Comparison of ENCODE assay signal across 8 cellular contexts in the genomic region with DNA sequence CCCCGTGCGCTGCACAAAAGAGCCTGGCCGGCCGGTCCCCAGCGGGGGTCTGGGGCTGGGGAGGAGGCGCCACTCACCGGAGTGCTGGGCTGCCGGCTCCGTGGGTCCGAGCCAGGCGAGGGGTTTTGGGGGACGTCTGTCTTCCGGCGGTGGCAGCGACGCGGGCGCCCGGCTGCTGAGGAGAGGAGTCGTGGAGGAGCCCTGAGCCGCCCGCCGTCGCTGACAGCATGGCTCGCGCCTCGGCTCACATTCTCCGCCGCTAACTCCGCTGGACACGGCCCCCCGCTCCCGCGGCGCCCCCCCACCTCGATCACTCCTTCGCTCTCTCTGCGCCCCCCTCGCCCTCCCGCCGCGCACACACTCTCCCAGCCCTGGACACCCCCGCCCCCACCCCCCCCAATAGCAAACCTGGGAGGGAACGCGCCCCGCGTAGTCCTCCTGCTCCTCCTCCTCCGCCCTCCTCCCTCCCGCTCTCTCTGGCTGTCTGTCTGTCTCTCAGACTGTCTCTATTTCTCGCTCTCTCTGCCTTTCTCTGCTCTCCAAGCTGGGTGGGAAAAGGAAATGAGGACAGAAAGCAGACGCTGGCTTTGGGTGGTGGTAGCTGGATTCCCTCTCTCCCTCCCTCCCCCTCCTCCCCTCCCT. TPM values are rescaled to one million over a fixed set of nuclear protein-coding genes. Genes with fewer than 3 reads are reported as not detected.
DNase-seq lines count a peak whose midpoint lies in the region; ATAC-seq, FAIRE-seq and TF ChIP-seq lines count a peak whose summit lies in the region.

No MANE protein-coding gene starts in this region.

- peak overlapping the region; percentile 99 for H3K27ac ChIP-seq in psoas muscle

- H3K27me3 Mint-ChIP-seq in activated naive CD4-positive, alpha-beta T cell treated with anti-CD3 and anti-CD28 coated beads, Interleukin-2, amount 50 U/mL, for 24 hours, result no peaks in the 10 kb centered on the region

- no peaks in the 10 kb centered on the region for H3K9me3 Mint-ChIP-seq in activated naive CD4-positive, alpha-beta T cell treated with anti-CD3 and anti-CD28 coated beads, Interleukin-2, amount 50 U/mL, for 24 hours

- TF ChIP-seq CTCF in psoas muscle (IDR thresholded peaks at IDR 0.05), result no peak

- H3K36me3 Mint-ChIP-seq in activated naive CD4-positive, alpha-beta T cell treated with anti-CD3 and anti-CD28 coated beads, Interleukin-2, amount 50 U/mL, for 24 hours, result no peaks in the 10 kb centered on the region

- no peak for FAIRE-seq in HTR-8/SVneo (lab: Jason Lieb, UNC)

- peaks cover 58% of the 10 kb centered on the region for H3K4me1 Mint-ChIP-seq in activated naive CD4-positive, alpha-beta T cell treated with anti-CD3 and anti-CD28 coated beads, Interleukin-2, amount 50 U/mL, for 24 hours

- H3K36me3 ChIP-seq in psoas muscle (ENCODE audit: insufficient read depth in 1 of 2, low read depth in 1 of 2), result no peaks in the 10 kb centered on the region

- intact Hi-C loops in left cardiac atrium (cut with DNase I), result loop anchor here (5.0 to 10.0 kb wide), 3 partner anchors 46 to 186 kb away; a partner anchor contains a TSS
- intact Hi-C loops in psoas muscle (cut with DNase I), result loop anchor here (2.0 to 5.0 kb wide), 4 partner anchors 46 to 203 kb away; no protein-coding TSS in a partner anchor

- H3K27ac Mint-ChIP-seq in activated naive CD4-positive, alpha-beta T cell treated with anti-CD3 and anti-CD28 coated beads, Interleukin-2, amount 50 U/mL, for 24 hours, result peak overlapping the region; percentile 90

- peak overlapping the region; percentile 94 for H3K4me3 Mint-ChIP-seq in activated naive CD4-positive, alpha-beta T cell treated with anti-CD3 and anti-CD28 coated beads, Interleukin-2, amount 50 U/mL, for 24 hours

- peak overlapping the region; percentile 99 for H3K4me3 ChIP-seq in psoas muscle

- ATAC-seq in left cardiac atrium, result peak; percentile 20
- peak; percentile 26 to 48 (median 31) for ATAC-seq in psoas muscle
- no peak for ATAC-seq in HG02884 (IDR thresholded peaks at IDR 0.05; ENCODE audit: unreplicated experiment)

- 1% methylated on average over 33 to 51 of the region's 51 CpGs for WGBS in psoas muscle, 3 donors

- no peaks in the 10 kb centered on the region for H3K9me3 ChIP-seq in psoas muscle

- H3K27me3 ChIP-seq in psoas muscle (ENCODE audit: insufficient read depth in 3 of 3, low read length in 2 of 3), result no peaks in the 10 kb centered on the region

- DNase-seq in NCI-H2196 (lab: John Stamatoyannopoulos, UW; ENCODE audit: unreplicated experiment) (peak; percentile 27), NCI-H2196 treated with DMSO at 0.1 percent for 48 hours (lab: John Stamatoyannopoulos, UW; ENCODE audit: unreplicated experiment) (no peak), NCI-H1694 (lab: John Stamatoyannopoulos, UW) (peak; percentile 65), left cardiac atrium (peak; percentile 57), psoas muscle (peak; percentile 57 to 79), HTR-8/SVneo (ENCODE audit: insufficient read length, low spot score) (no peak)

- H3K4me1 ChIP-seq in psoas muscle, result peaks cover 28% of the 10 kb centered on the region

RNA-seq across cellular contexts. Expression of a gene that starts 0.5 kb away (rescaled TPM):
- total RNA-seq in left cardiac atrium, result 10 to 100 TPM; 37.6 to 39.1 TPM
- total RNA-seq in psoas muscle, result 10 to 100 TPM; 35.9 to 65.2 (median 59.0) TPM
- 10 to 100 TPM in 1 of 3 donors, 1 to 10 TPM in 2; 6.4 to 19.8 (median 9.7) TPM for polyA plus RNA-seq in psoas muscle

RNA-seq across cellular contexts. Expression of a gene that starts 31.5 kb away (rescaled TPM):
- 10 to 100 TPM in 1 of 2 donors, 1 to 10 TPM in 1; 8.6 to 10.7 TPM for total RNA-seq in left cardiac atrium
- total RNA-seq in psoas muscle, result 1 to 10 TPM; 1.3 to 3.5 (median 3.1) TPM
- 1 to 10 TPM; 1.7 to 3.8 (median 2.0) TPM for polyA plus RNA-seq in psoas muscle

Comparison
In these comparisons a context has a peak if more than half of its experiments do, and no peak if none do; other contexts are left out.
1. DNase-seq: peak in NCI-H2196 (single experiment), NCI-H1694 (single experiment), left cardiac atrium (single experiment) and psoas muscle (2 of 2); none in NCI-H2196 treated with DMSO at 0.1 percent for 48 hours (single experiment) and HTR-8/SVneo (single experiment).